In the genomic region with DNA sequence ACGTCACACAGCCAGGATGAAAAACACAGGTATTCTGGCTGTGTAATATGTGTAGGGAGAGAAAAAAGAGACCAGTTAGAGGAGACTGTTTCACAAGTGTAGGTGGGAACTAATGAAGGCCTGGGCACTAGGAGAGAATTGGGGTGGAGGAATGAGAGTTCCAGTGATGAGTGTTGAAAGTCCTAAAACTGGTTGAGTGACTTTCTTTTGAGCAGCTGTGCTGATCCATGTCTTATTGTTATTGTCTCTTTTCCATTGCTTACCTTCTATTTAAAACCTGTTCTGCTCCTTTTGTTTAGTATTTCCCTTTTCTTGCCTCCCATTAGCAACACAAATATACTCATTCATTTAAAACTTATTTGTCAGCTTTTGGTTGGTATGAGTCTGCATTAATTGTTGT, we compare ENCODE assay signal across 2 cellular contexts.
A peak's percentile ranks its signal among the peaks of the same experiment; 100 is the strongest.
TF ChIP-seq lines count a peak whose summit lies in the region.

No MANE protein-coding gene starts in this region.

TF ChIP-seq in H1, 55 proteins besides CTCF, POLR2A, EP300 and RAD21:
- TF ChIP-seq, protein P1, sequence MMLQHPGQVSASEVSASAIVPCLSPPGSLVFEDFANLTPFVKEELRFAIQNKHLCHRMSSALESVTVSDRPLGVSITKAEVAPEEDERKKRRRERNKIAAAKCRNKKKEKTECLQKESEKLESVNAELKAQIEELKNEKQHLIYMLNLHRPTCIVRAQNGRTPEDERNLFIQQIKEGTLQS (IDR thresholded peaks at IDR 0.05; ENCODE audit: insufficient read depth, low read depth, low read length): no peak
- TF ChIP-seq, protein P2, sequence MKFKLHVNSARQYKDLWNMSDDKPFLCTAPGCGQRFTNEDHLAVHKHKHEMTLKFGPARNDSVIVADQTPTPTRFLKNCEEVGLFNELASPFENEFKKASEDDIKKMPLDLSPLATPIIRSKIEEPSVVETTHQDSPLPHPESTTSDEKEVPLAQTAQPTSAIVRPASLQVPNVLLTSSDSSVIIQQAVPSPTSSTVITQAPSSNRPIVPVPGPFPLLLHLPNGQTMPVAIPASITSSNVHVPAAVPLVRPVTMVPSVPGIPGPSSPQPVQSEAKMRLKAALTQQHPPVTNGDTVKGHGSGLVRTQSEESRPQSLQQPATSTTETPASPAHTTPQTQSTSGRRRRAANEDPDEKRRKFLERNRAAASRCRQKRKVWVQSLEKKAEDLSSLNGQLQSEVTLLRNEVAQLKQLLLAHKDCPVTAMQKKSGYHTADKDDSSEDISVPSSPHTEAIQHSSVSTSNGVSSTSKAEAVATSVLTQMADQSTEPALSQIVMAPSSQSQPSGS (IDR thresholded peaks at IDR 0.05; ENCODE audit: low read length): no peak
- TF ChIP-seq SP1 (IDR thresholded peaks at IDR 0.05; ENCODE audit: low read depth, low read length): 0 out of 2 replicates have a peak, but pooled peaks have one; percentile 42
TF ChIP-seq in H1: peak in this region for 1.

TF ChIP-seq in SK-N-SH treated with all-trans-retinoic acid at 6 μM for 48 hours, 23 proteins besides CTCF, POLR2A, EP300 and RAD21:
- TF ChIP-seq ZC3H10 (CRISPR knock-in tag; IDR thresholded peaks at IDR 0.05): no peak
- TF ChIP-seq, protein P3, sequence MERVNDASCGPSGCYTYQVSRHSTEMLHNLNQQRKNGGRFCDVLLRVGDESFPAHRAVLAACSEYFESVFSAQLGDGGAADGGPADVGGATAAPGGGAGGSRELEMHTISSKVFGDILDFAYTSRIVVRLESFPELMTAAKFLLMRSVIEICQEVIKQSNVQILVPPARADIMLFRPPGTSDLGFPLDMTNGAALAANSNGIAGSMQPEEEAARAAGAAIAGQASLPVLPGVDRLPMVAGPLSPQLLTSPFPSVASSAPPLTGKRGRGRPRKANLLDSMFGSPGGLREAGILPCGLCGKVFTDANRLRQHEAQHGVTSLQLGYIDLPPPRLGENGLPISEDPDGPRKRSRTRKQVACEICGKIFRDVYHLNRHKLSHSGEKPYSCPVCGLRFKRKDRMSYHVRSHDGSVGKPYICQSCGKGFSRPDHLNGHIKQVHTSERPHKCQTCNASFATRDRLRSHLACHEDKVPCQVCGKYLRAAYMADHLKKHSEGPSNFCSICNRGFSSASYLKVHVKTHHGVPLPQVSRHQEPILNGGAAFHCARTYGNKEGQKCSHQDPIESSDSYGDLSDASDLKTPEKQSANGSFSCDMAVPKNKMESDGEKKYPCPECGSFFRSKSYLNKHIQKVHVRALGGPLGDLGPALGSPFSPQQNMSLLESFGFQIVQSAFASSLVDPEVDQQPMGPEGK (CRISPR knock-in tag; IDR thresholded peaks at IDR 0.05; ENCODE audit: borderline replicate concordance): no peak
- no peak for TF ChIP-seq OSR1 (CRISPR knock-in tag; IDR thresholded peaks at IDR 0.05)
- no peak for TF ChIP-seq ZNF8 (CRISPR knock-in tag; IDR thresholded peaks at IDR 0.05)
- TF ChIP-seq ISL1 (CRISPR knock-in tag; IDR thresholded peaks at IDR 0.05): no peak
- TF ChIP-seq ARNTL (CRISPR knock-in tag; IDR thresholded peaks at IDR 0.05; ENCODE audit: borderline replicate concordance, low read depth): no peak
- no peak for TF ChIP-seq TCF4 (CRISPR knock-in tag; IDR thresholded peaks at IDR 0.05; ENCODE audit: borderline replicate concordance)
- no peak for TF ChIP-seq GLIS3 (CRISPR knock-in tag; IDR thresholded peaks at IDR 0.05)
- TF ChIP-seq, protein P4, sequence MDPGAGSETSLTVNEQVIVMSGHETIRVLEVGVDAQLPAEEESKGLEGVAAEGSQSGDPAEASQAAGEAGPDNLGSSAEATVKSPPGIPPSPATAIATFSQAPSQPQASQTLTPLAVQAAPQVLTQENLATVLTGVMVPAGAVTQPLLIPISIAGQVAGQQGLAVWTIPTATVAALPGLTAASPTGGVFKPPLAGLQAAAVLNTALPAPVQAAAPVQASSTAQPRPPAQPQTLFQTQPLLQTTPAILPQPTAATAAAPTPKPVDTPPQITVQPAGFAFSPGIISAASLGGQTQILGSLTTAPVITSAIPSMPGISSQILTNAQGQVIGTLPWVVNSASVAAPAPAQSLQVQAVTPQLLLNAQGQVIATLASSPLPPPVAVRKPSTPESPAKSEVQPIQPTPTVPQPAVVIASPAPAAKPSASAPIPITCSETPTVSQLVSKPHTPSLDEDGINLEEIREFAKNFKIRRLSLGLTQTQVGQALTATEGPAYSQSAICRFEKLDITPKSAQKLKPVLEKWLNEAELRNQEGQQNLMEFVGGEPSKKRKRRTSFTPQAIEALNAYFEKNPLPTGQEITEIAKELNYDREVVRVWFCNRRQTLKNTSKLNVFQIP (CRISPR knock-in tag; IDR thresholded peaks at IDR 0.05; ENCODE audit: borderline replicate concordance, low read depth): no peak
- TF ChIP-seq, protein P5, sequence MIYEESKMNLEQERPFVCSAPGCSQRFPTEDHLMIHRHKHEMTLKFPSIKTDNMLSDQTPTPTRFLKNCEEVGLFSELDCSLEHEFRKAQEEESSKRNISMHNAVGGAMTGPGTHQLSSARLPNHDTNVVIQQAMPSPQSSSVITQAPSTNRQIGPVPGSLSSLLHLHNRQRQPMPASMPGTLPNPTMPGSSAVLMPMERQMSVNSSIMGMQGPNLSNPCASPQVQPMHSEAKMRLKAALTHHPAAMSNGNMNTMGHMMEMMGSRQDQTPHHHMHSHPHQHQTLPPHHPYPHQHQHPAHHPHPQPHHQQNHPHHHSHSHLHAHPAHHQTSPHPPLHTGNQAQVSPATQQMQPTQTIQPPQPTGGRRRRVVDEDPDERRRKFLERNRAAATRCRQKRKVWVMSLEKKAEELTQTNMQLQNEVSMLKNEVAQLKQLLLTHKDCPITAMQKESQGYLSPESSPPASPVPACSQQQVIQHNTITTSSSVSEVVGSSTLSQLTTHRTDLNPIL (CRISPR knock-in tag; IDR thresholded peaks at IDR 0.05; ENCODE audit: low read depth): no peak
- TF ChIP-seq ZFP3 (CRISPR knock-in tag; IDR thresholded peaks at IDR 0.05): no peak
- TF ChIP-seq CSDC2 (CRISPR knock-in tag; IDR thresholded peaks at IDR 0.05): no peak
- no peak for TF ChIP-seq SNAI2 (CRISPR knock-in tag; IDR thresholded peaks at IDR 0.05)
- TF ChIP-seq ZNF565 (CRISPR knock-in tag; conservative IDR thresholded peaks at IDR 0.05; ENCODE audit: low read depth): no peak
- TF ChIP-seq ZFP30 (CRISPR knock-in tag; IDR thresholded peaks at IDR 0.05): no peak
- TF ChIP-seq PPARA (CRISPR knock-in tag; IDR thresholded peaks at IDR 0.05; ENCODE audit: borderline replicate concordance): no peak
- TF ChIP-seq, protein P6, sequence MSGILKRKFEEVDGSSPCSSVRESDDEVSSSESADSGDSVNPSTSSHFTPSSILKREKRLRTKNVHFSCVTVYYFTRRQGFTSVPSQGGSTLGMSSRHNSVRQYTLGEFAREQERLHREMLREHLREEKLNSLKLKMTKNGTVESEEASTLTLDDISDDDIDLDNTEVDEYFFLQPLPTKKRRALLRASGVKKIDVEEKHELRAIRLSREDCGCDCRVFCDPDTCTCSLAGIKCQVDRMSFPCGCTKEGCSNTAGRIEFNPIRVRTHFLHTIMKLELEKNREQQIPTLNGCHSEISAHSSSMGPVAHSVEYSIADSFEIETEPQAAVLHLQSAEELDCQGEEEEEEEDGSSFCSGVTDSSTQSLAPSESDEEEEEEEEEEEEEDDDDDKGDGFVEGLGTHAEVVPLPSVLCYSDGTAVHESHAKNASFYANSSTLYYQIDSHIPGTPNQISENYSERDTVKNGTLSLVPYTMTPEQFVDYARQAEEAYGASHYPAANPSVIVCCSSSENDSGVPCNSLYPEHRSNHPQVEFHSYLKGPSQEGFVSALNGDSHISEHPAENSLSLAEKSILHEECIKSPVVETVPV (CRISPR knock-in tag; IDR thresholded peaks at IDR 0.05): no peak
- no peak for TF ChIP-seq BACH2 (CRISPR knock-in tag; IDR thresholded peaks at IDR 0.05; ENCODE audit: borderline replicate concordance)
- TF ChIP-seq, protein P7, sequence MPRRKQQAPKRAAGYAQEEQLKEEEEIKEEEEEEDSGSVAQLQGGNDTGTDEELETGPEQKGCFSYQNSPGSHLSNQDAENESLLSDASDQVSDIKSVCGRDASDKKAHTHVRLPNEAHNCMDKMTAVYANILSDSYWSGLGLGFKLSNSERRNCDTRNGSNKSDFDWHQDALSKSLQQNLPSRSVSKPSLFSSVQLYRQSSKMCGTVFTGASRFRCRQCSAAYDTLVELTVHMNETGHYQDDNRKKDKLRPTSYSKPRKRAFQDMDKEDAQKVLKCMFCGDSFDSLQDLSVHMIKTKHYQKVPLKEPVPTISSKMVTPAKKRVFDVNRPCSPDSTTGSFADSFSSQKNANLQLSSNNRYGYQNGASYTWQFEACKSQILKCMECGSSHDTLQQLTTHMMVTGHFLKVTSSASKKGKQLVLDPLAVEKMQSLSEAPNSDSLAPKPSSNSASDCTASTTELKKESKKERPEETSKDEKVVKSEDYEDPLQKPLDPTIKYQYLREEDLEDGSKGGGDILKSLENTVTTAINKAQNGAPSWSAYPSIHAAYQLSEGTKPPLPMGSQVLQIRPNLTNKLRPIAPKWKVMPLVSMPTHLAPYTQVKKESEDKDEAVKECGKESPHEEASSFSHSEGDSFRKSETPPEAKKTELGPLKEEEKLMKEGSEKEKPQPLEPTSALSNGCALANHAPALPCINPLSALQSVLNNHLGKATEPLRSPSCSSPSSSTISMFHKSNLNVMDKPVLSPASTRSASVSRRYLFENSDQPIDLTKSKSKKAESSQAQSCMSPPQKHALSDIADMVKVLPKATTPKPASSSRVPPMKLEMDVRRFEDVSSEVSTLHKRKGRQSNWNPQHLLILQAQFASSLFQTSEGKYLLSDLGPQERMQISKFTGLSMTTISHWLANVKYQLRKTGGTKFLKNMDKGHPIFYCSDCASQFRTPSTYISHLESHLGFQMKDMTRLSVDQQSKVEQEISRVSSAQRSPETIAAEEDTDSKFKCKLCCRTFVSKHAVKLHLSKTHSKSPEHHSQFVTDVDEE (CRISPR knock-in tag; IDR thresholded peaks at IDR 0.05): no peak
